In genomic region chr17:41784207-41784744, GRCh38 we compare ENCODE assay signal across 6 cellular contexts. TPM values are rescaled to one million over a fixed set of nuclear protein-coding genes. Genes with fewer than 3 reads are reported as not detected.
DNase-seq lines count a peak whose midpoint lies in the region; ATAC-seq and TF ChIP-seq lines count a peak whose summit lies in the region.

No MANE protein-coding gene starts in this region.

- no peaks in the 10 kb centered on the region for H3K9me3 Mint-ChIP-seq in activated CD4-positive, alpha-beta memory T cell treated with anti-CD3 and anti-CD28 coated beads, Interleukin-2, amount 10 ng/mL, durations not matched to agents 7 days and 5 days

- H3K36me3 ChIP-seq in OCI-LY7 (ENCODE audit: insufficient read depth, low read length) (no peaks in the 10 kb centered on the region), iPS DF 6.9 (ENCODE audit: control insufficient read depth, insufficient read depth, low read length) (no peaks in the 10 kb centered on the region)

- peak overlapping the region; percentile 48; the same call in 1 of the 2 replicates for H2AFZ ChIP-seq in OCI-LY7 (ENCODE audit: low read length)

- H3K4me1 ChIP-seq in OCI-LY7 (ENCODE audit: insufficient read depth, low read length, poor library complexity, severe bottlenecking) (peaks cover 26% of the 10 kb centered on the region), iPS DF 6.9 (ENCODE audit: control insufficient read depth, insufficient read depth, low read length) (peaks cover 2% of the 10 kb centered on the region; the same call in 1 of the 2 replicates)

- no peaks in the 10 kb centered on the region for H3K27me3 ChIP-seq in iPS DF 6.9 (ENCODE audit: control insufficient read depth, insufficient read depth, low read length)

- H3K27ac ChIP-seq in OCI-LY7 (ENCODE audit: low read depth, low read length, poor library complexity, severe bottlenecking) (peak overlapping the region; percentile 36), iPS DF 6.9 (ENCODE audit: low read length) (no peak overlapping the region)

- no peak for ATAC-seq in HG03460 (IDR thresholded peaks at IDR 0.05; ENCODE audit: unreplicated experiment)

- no CpG with 5 or more reads among the region's 6 CpGs for WGBS in iPS DF 6.9 (ENCODE audit: insufficient coverage, insufficient read length)

- H3K36me3 Mint-ChIP-seq in activated CD4-positive, alpha-beta memory T cell treated with anti-CD3 and anti-CD28 coated beads, Interleukin-2, amount 10 ng/mL, durations not matched to agents 7 days and 5 days (ENCODE audit: low read depth) = no peaks in the 10 kb centered on the region

- peaks cover 22% of the 10 kb centered on the region for H3K4me1 Mint-ChIP-seq in activated CD4-positive, alpha-beta memory T cell treated with anti-CD3 and anti-CD28 coated beads, Interleukin-2, amount 10 ng/mL, durations not matched to agents 7 days and 5 days

- H3K79me2 ChIP-seq in OCI-LY7 (ENCODE audit: insufficient read depth, low read depth, low read length) = no peaks in the 10 kb centered on the region

- peaks cover 42% of the 10 kb centered on the region for H3K27me3 Mint-ChIP-seq in activated CD4-positive, alpha-beta memory T cell treated with anti-CD3 and anti-CD28 coated beads, Interleukin-2, amount 10 ng/mL, durations not matched to agents 7 days and 5 days

- peak overlapping the region; percentile 60 for H3K4me3 ChIP-seq in OCI-LY7 (ENCODE audit: low read depth, low read length, poor library complexity, severe bottlenecking)
- H3K4me3 ChIP-seq in iPS DF 6.9 (ENCODE audit: low read length) = peak overlapping the region; percentile 23; the same call in 1 of the 2 replicates

- H3K4me2 ChIP-seq in OCI-LY7 (ENCODE audit: low read length) = peak overlapping the region; percentile 72

- H3K4me3 Mint-ChIP-seq in activated CD4-positive, alpha-beta memory T cell treated with anti-CD3 and anti-CD28 coated beads, Interleukin-2, amount 10 ng/mL, durations not matched to agents 7 days and 5 days = no peak overlapping the region

- TF ChIP-seq CTCF in OCI-LY7 (conservative IDR thresholded peaks at IDR 0.05; ENCODE audit: low read length) = no peak

- H4K20me1 ChIP-seq in OCI-LY7 (ENCODE audit: insufficient read depth, low read length) = no peaks in the 10 kb centered on the region

- H3K27ac Mint-ChIP-seq in activated CD4-positive, alpha-beta memory T cell treated with anti-CD3 and anti-CD28 coated beads, Interleukin-2, amount 10 ng/mL, durations not matched to agents 7 days and 5 days = no peak overlapping the region

- DNase-seq in AML-193 (lab: John Stamatoyannopoulos, UW) (peak; percentile 44 to 51), OCI-LY7 (ENCODE audit: low spot score) (no peak), iPS DF 6.9 (ENCODE audit: low read depth, low spot score) (no peak)
- no peak for DNase-seq in stimulated activated CD4-positive, alpha-beta T cell treated with anti-CD3 and anti-CD28 coated beads, Interleukin-4, amount 100 ng/mL, for 24 hours
- DNase-seq in activated CD4-positive, alpha-beta memory T cell treated with anti-CD3 and anti-CD28 coated beads, Interleukin-2, amount 10 ng/mL, durations not matched to agents 7 days and 5 days = no peak

- CTCF ChIA-PET in OCI-LY7 (lab: Charles Lee; ENCODE audit: unreplicated experiment) = interaction anchor here (0.6 kb wide), 1 partner anchor 121 kb away, joined by 4 read pairs; no protein-coding TSS in a partner anchor
- CTCF ChIA-PET in activated CD4-positive, alpha-beta memory T cell treated with anti-CD3 and anti-CD28 coated beads, Interleukin-2, amount 10 ng/mL, durations not matched to agents 7 days and 5 days (lab: Charles Lee) = no interaction called here

- no TSS peak for BruUV-seq in OCI-LY7 (replicated peaks; lab: Mats Ljungman, UMichigan)

- no peaks in the 10 kb centered on the region for H3K9me2 ChIP-seq in OCI-LY7 (ENCODE audit: insufficient read depth, low read length)

- intact Hi-C loops in OCI-LY7 (cut with micrococcal nuclease; ENCODE audit: unreplicated experiment) = no loop called here

- POLR2A ChIA-PET in OCI-LY7 (lab: Charles Lee) = interaction anchor here (0.7 kb wide), 1 partner anchor 19 kb away, joined by 3 read pairs; no protein-coding TSS in a partner anchor
- POLR2A ChIA-PET in activated CD4-positive, alpha-beta memory T cell treated with anti-CD3 and anti-CD28 coated beads, Interleukin-2, amount 10 ng/mL, durations not matched to agents 7 days and 5 days (lab: Charles Lee) = interaction anchor here (1.3 kb wide), 1 partner anchor 27 kb away, joined by 3 read pairs; the partner anchor contains the start of gene P3H4

- H3K9me3 ChIP-seq in OCI-LY7 (ENCODE audit: low read length) (no peaks in the 10 kb centered on the region), iPS DF 6.9 (ENCODE audit: control insufficient read depth, insufficient read depth, low read length) (no peaks in the 10 kb centered on the region)

RNA-seq across cellular contexts. Expression of gene JUP, which starts 2.2 kb away (rescaled TPM):
- 29.9 and 40.5 TPM in 2 replicates for total RNA-seq in OCI-LY7 (2014; rRNA removed; shearing (Covaris generic))
- 62.0 and 69.3 TPM in 2 replicates for total RNA-seq in OCI-LY7 (2022)
- under 1 TPM; 0.35 to 0.45 TPM for total RNA-seq in activated CD4-positive, alpha-beta memory T cell treated with anti-CD3 and anti-CD28 coated beads, Interleukin-2, amount 10 ng/mL, durations not matched to agents 7 days and 5 days

RNA-seq across cellular contexts. Expression of gene P3H4, which starts 27.5 kb away (rescaled TPM):
- 0.08 TPM in 1 of 2 replicates, not detected in the other for total RNA-seq in OCI-LY7 (2014; rRNA removed; shearing (Covaris generic))
- total RNA-seq in OCI-LY7 (2022) = 2.2 and 2.6 TPM in 2 replicates
- total RNA-seq in activated CD4-positive, alpha-beta memory T cell treated with anti-CD3 and anti-CD28 coated beads, Interleukin-2, amount 10 ng/mL, durations not matched to agents 7 days and 5 days = 1 to 10 TPM; 1.8 to 1.9 TPM

RNA-seq across cellular contexts. Expression of gene FKBP10, which starts 28.5 kb away (rescaled TPM):
- 1.5 TPM in 1 of 2 replicates, not detected in the other for total RNA-seq in OCI-LY7 (2014; rRNA removed; shearing (Covaris generic))
- total RNA-seq in OCI-LY7 (2022) = 7.3 and 7.8 TPM in 2 replicates
- not detected for total RNA-seq in activated CD4-positive, alpha-beta memory T cell treated with anti-CD3 and anti-CD28 coated beads, Interleukin-2, amount 10 ng/mL, durations not matched to agents 7 days and 5 days

RNA-seq across cellular contexts. Expression of gene HAP1, which starts 49.8 kb away (rescaled TPM):
- 0.10 and 0.19 TPM in 2 replicates for total RNA-seq in OCI-LY7 (2014; rRNA removed; shearing (Covaris generic))
- 0.22 and 0.55 TPM in 2 replicates for total RNA-seq in OCI-LY7 (2022)
- under 1 TPM; 0.05 TPM for total RNA-seq in activated CD4-positive, alpha-beta memory T cell treated with anti-CD3 and anti-CD28 coated beads, Interleukin-2, amount 10 ng/mL, durations not matched to agents 7 days and 5 days

RNA-seq across cellular contexts. Expression of gene NT5C3B, which starts 51.8 kb away (rescaled TPM):
- total RNA-seq in OCI-LY7 (2014; rRNA removed; shearing (Covaris generic)) = 0.16 TPM in 1 of 2 replicates, not detected in the other
- 10.0 and 12.1 TPM in 2 replicates for total RNA-seq in OCI-LY7 (2022)
- 10 to 100 TPM; 16.1 to 19.0 TPM for total RNA-seq in activated CD4-positive, alpha-beta memory T cell treated with anti-CD3 and anti-CD28 coated beads, Interleukin-2, amount 10 ng/mL, durations not matched to agents 7 days and 5 days

Comparison
In these comparisons a context has a peak if more than half of its experiments do, and no peak if none do; other contexts are left out.
1. DNase-seq: peak in AML-193 (2 of 2); none in OCI-LY7 (single experiment), iPS DF 6.9 (single experiment), stimulated activated CD4-positive, alpha-beta T cell treated with anti-CD3 and anti-CD28 coated beads, Interleukin-4, amount 100 ng/mL, for 24 hours (single experiment) and activated CD4-positive, alpha-beta memory T cell treated with anti-CD3 and anti-CD28 coated beads, Interleukin-2, amount 10 ng/mL, durations not matched to agents 7 days and 5 days (single experiment).
2. RNA of gene JUP, which starts 2.2 kb away (total RNA-seq): 29.9 to 69.3 TPM in OCI-LY7; 0.35 to 0.45 TPM in activated CD4-positive, alpha-beta memory T cell treated with anti-CD3 and anti-CD28 coated beads, Interleukin-2, amount 10 ng/mL, durations not matched to agents 7 days and 5 days; every median in the first group is over 10 times any median in the second.